ENCODE assay signal across 1 cellular context in the genomic region with DNA sequence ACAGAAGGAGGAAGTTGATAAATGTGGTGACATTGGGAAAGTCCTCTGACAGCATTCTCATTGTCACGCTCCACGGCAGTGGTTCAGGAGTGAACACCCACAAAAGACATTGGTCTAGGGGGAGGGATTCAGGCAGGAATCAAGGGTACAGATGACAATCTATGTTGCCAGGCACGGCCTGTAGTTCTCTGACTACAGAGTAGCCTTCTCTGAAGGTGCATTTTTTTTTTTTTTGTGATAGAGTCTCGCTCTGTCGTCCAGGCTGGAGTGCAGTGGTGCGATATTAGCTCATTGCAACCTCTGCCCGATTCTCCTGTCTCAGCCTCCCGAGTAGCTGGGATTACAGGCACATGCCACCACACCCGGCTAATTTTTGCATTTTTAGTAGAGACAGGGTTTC.
A peak's percentile ranks its signal among the peaks of the same experiment; 100 is the strongest.
TF ChIP-seq lines count a peak whose summit lies in the region.

No MANE protein-coding gene starts in this region.

TF ChIP-seq in K562, 482 proteins besides CTCF, POLR2A, EP300 and RAD21 (continued from another document and continues in another):
- TF ChIP-seq, protein P1, sequence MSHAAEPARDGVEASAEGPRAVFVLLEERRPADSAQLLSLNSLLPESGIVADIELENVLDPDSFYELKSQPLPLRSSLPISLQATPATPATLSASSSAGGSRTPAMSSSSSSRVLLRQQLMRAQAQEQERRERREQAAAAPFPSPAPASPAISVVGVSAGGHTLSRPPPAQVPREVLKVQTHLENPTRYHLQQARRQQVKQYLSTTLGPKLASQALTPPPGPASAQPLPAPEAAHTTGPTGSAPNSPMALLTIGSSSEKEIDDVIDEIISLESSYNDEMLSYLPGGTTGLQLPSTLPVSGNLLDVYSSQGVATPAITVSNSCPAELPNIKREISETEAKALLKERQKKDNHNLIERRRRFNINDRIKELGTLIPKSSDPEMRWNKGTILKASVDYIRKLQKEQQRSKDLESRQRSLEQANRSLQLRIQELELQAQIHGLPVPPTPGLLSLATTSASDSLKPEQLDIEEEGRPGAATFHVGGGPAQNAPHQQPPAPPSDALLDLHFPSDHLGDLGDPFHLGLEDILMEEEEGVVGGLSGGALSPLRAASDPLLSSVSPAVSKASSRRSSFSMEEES (CRISPR knock-in tag; IDR thresholded peaks at IDR 0.05): no peak
- no peak for TF ChIP-seq ZNF239 (CRISPR knock-in tag; IDR thresholded peaks at IDR 0.05)
- peak in 1 of 2 experiments; percentile 81; a peak in 2 of 4 replicates for TF ChIP-seq HDAC1 (IDR thresholded peaks at IDR 0.05)
- TF ChIP-seq GABPA (tag; conservative IDR thresholded peaks at IDR 0.05; ENCODE audit: low read depth): peak; percentile 75; the same call in 1 of the 2 replicates
- peak in 1 of 2 experiments; percentile 65; a peak in 2 of 4 replicates for TF ChIP-seq TBL1XR1 (IDR thresholded peaks at IDR 0.05; ENCODE audit: low read length in 2 of 2)
- TF ChIP-seq, protein P2, sequence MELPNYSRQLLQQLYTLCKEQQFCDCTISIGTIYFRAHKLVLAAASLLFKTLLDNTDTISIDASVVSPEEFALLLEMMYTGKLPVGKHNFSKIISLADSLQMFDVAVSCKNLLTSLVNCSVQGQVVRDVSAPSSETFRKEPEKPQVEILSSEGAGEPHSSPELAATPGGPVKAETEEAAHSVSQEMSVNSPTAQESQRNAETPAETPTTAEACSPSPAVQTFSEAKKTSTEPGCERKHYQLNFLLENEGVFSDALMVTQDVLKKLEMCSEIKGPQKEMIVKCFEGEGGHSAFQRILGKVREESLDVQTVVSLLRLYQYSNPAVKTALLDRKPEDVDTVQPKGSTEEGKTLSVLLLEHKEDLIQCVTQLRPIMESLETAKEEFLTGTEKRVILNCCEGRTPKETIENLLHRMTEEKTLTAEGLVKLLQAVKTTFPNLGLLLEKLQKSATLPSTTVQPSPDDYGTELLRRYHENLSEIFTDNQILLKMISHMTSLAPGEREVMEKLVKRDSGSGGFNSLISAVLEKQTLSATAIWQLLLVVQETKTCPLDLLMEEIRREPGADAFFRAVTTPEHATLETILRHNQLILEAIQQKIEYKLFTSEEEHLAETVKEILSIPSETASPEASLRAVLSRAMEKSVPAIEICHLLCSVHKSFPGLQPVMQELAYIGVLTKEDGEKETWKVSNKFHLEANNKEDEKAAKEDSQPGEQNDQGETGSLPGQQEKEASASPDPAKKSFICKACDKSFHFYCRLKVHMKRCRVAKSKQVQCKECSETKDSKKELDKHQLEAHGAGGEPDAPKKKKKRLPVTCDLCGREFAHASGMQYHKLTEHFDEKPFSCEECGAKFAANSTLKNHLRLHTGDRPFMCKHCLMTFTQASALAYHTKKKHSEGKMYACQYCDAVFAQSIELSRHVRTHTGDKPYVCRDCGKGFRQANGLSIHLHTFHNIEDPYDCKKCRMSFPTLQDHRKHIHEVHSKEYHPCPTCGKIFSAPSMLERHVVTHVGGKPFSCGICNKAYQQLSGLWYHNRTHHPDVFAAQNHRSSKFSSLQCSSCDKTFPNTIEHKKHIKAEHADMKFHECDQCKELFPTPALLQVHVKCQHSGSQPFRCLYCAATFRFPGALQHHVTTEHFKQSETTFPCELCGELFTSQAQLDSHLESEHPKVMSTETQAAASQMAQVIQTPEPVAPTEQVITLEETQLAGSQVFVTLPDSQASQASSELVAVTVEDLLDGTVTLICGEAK (IDR thresholded peaks at IDR 0.05): 0 out of 2 replicates have a peak, but pooled peaks have one; percentile 50
- TF ChIP-seq, protein P2 (CRISPR knock-in tag; IDR thresholded peaks at IDR 0.05): no peak
- no peak for TF ChIP-seq ZBTB8A (IDR thresholded peaks at IDR 0.05; ENCODE audit: partially characterized antibody)
- no peak for TF ChIP-seq SMAD1 (IDR thresholded peaks at IDR 0.05; ENCODE audit: low read depth, low read length, partially characterized antibody)
- TF ChIP-seq, protein P3, sequence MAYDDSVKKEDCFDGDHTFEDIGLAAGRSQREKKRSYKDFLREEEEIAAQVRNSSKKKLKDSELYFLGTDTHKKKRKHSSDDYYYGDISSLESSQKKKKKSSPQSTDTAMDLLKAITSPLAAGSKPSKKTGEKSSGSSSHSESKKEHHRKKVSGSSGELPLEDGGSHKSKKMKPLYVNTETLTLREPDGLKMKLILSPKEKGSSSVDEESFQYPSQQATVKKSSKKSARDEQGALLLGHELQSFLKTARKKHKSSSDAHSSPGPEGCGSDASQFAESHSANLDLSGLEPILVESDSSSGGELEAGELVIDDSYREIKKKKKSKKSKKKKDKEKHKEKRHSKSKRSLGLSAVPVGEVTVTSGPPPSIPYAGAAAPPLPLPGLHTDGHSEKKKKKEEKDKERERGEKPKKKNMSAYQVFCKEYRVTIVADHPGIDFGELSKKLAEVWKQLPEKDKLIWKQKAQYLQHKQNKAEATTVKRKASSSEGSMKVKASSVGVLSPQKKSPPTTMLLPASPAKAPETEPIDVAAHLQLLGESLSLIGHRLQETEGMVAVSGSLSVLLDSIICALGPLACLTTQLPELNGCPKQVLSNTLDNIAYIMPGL (CRISPR knock-in tag; IDR thresholded peaks at IDR 0.05): no peak
- TF ChIP-seq SMAD4 (CRISPR knock-in tag; conservative IDR thresholded peaks at IDR 0.05): peak; percentile 73
- TF ChIP-seq ELF2 (CRISPR knock-in tag; IDR thresholded peaks at IDR 0.05): no peak
- no peak for TF ChIP-seq ZNF274 (IDR thresholded peaks at IDR 0.05; ENCODE audit: borderline replicate concordance, low read depth, low read length)
- no peak for TF ChIP-seq PHTF2 (CRISPR knock-in tag; IDR thresholded peaks at IDR 0.05)
- TF ChIP-seq CTBP1 (IDR thresholded peaks at IDR 0.05; ENCODE audit: borderline replicate concordance): peak; percentile 55
- TF ChIP-seq ETV5 (CRISPR knock-in tag; IDR thresholded peaks at IDR 0.05; ENCODE audit: low read depth): no peak
- TF ChIP-seq, protein P4, sequence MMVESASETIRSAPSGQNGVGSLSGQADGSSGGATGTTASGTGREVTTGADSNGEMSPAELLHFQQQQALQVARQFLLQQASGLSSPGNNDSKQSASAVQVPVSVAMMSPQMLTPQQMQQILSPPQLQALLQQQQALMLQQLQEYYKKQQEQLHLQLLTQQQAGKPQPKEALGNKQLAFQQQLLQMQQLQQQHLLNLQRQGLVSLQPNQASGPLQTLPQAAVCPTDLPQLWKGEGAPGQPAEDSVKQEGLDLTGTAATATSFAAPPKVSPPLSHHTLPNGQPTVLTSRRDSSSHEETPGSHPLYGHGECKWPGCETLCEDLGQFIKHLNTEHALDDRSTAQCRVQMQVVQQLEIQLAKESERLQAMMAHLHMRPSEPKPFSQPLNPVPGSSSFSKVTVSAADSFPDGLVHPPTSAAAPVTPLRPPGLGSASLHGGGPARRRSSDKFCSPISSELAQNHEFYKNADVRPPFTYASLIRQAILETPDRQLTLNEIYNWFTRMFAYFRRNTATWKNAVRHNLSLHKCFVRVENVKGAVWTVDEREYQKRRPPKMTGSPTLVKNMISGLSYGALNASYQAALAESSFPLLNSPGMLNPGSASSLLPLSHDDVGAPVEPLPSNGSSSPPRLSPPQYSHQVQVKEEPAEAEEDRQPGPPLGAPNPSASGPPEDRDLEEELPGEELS (CRISPR knock-in tag; IDR thresholded peaks at IDR 0.05; ENCODE audit: borderline replicate concordance): no peak
- TF ChIP-seq, protein P5, sequence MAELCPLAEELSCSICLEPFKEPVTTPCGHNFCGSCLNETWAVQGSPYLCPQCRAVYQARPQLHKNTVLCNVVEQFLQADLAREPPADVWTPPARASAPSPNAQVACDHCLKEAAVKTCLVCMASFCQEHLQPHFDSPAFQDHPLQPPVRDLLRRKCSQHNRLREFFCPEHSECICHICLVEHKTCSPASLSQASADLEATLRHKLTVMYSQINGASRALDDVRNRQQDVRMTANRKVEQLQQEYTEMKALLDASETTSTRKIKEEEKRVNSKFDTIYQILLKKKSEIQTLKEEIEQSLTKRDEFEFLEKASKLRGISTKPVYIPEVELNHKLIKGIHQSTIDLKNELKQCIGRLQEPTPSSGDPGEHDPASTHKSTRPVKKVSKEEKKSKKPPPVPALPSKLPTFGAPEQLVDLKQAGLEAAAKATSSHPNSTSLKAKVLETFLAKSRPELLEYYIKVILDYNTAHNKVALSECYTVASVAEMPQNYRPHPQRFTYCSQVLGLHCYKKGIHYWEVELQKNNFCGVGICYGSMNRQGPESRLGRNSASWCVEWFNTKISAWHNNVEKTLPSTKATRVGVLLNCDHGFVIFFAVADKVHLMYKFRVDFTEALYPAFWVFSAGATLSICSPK (IDR thresholded peaks at IDR 0.05; ENCODE audit: borderline replicate concordance): no peak
- TF ChIP-seq SNIP1 (IDR thresholded peaks at IDR 0.05; ENCODE audit: low read depth): no peak
- no peak for TF ChIP-seq KAT8 (IDR thresholded peaks at IDR 0.05; ENCODE audit: low read depth)
- TF ChIP-seq MAFG (tag; conservative IDR thresholded peaks at IDR 0.05): no peak; the same call in 1 of the 2 replicates
- TF ChIP-seq FOXM1 (IDR thresholded peaks at IDR 0.05; ENCODE audit: low read depth): no peak
- no peak for TF ChIP-seq FOXM1 (CRISPR knock-in tag; IDR thresholded peaks at IDR 0.05; ENCODE audit: low read depth)
- peak; percentile 88 for TF ChIP-seq GATA2 (CRISPR knock-in tag; IDR thresholded peaks at IDR 0.05)
- TF ChIP-seq ZNF347 (CRISPR knock-in tag; IDR thresholded peaks at IDR 0.05; ENCODE audit: low read depth): no peak
- TF ChIP-seq NFATC3 (IDR thresholded peaks at IDR 0.05): no peak
- TF ChIP-seq MTA1 (IDR thresholded peaks at IDR 0.05; ENCODE audit: borderline replicate concordance): peak; percentile 54; the same call in 1 of the 2 replicates
- TF ChIP-seq, protein P6, sequence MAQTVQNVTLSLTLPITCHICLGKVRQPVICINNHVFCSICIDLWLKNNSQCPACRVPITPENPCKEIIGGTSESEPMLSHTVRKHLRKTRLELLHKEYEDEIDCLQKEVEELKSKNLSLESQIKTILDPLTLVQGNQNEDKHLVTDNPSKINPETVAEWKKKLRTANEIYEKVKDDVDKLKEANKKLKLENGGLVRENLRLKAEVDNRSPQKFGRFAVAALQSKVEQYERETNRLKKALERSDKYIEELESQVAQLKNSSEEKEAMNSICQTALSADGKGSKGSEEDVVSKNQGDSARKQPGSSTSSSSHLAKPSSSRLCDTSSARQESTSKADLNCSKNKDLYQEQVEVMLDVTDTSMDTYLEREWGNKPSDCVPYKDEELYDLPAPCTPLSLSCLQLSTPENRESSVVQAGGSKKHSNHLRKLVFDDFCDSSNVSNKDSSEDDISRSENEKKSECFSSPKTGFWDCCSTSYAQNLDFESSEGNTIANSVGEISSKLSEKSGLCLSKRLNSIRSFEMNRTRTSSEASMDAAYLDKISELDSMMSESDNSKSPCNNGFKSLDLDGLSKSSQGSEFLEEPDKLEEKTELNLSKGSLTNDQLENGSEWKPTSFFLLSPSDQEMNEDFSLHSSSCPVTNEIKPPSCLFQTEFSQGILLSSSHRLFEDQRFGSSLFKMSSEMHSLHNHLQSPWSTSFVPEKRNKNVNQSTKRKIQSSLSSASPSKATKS (CRISPR knock-in tag; IDR thresholded peaks at IDR 0.05): no peak
- TF ChIP-seq SRF (CRISPR knock-in tag; IDR thresholded peaks at IDR 0.05): no peak
- TF ChIP-seq, protein P7, sequence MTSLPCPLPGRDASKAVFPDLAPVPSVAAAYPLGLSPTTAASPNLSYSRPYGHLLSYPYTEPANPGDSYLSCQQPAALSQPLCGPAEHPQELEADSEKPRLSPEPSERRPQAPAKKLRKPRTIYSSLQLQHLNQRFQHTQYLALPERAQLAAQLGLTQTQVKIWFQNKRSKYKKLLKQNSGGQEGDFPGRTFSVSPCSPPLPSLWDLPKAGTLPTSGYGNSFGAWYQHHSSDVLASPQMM (CRISPR knock-in tag; IDR thresholded peaks at IDR 0.05): no peak
- TF ChIP-seq, protein P8, sequence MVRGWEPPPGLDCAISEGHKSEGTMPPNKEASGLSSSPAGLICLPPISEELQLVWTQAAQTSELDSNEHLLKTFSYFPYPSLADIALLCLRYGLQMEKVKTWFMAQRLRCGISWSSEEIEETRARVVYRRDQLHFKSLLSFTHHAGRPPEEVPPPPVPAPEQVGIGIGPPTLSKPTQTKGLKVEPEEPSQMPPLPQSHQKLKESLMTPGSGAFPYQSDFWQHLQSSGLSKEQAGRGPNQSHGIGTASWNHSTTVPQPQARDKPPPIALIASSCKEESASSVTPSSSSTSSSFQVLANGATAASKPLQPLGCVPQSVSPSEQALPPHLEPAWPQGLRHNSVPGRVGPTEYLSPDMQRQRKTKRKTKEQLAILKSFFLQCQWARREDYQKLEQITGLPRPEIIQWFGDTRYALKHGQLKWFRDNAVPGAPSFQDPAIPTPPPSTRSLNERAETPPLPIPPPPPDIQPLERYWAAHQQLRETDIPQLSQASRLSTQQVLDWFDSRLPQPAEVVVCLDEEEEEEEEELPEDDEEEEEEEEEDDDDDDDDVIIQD (CRISPR knock-in tag; IDR thresholded peaks at IDR 0.05): no peak
- TF ChIP-seq, protein P9, sequence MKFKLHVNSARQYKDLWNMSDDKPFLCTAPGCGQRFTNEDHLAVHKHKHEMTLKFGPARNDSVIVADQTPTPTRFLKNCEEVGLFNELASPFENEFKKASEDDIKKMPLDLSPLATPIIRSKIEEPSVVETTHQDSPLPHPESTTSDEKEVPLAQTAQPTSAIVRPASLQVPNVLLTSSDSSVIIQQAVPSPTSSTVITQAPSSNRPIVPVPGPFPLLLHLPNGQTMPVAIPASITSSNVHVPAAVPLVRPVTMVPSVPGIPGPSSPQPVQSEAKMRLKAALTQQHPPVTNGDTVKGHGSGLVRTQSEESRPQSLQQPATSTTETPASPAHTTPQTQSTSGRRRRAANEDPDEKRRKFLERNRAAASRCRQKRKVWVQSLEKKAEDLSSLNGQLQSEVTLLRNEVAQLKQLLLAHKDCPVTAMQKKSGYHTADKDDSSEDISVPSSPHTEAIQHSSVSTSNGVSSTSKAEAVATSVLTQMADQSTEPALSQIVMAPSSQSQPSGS (CRISPR knock-in tag; IDR thresholded peaks at IDR 0.05): no peak
- TF ChIP-seq SRSF3 (IDR thresholded peaks at IDR 0.05; ENCODE audit: insufficient read depth, low read length): no peak
- TF ChIP-seq ZNF124 (CRISPR knock-in tag; IDR thresholded peaks at IDR 0.05): no peak
- TF ChIP-seq POLR2AphosphoS2 (IDR thresholded peaks at IDR 0.05; ENCODE audit: low read length): no peak
- TF ChIP-seq NELFE (IDR thresholded peaks at IDR 0.05; ENCODE audit: insufficient read depth, insufficient read length): no peak
